Comparison of ENCODE assay signal across 15 cellular contexts in the genomic region with DNA sequence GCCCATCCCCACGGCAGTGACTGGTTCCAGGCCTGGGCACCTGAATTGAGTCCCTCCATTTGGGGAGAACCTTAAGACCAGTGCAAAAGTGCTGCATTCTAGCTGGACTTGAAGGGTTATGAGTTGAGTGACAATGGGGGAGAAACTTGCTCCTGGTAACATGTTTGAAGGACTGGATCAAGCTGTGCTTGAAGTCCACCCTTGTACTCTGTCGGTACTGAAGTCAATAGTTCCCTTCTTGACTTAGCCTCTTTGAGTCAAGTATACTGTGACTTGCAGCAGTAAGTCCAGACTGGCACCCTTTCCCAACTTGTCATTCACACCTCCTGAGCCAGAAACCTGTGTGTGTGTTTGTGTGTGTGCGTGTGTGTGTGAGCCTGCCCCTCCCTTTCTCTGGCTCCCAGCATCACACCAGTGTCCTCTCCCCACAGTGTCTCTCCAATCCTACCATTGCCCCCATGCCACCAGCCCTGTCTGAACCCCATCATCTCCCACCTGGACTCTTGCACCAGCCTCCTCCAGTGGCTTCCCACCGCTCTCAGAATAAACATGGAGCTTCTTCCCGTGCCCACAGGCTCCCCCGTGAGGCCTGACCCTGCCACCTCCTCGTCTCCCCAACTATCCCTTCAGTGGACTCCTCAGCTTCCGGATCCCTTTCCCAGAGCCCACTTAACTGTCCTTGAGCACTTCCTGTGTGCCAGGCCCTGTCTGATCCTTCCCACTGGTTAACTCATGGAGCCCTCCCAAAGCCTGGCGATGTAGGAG. TPM values are rescaled to one million over a fixed set of nuclear protein-coding genes. Genes with fewer than 3 reads are reported as not detected.
A peak's percentile ranks its signal among the peaks of the same experiment; 100 is the strongest.
DNase-seq lines count a peak whose midpoint lies in the region; ATAC-seq, FAIRE-seq and TF ChIP-seq lines count a peak whose summit lies in the region.
"Had no signal": no experiment of that assay in that cellular context is flagged by ENCODE, and none has a peak within 500 bp of the region (broad histone marks: within the 10 kb centered on the region; RNA-seq: fewer than 3 reads in every experiment).

No MANE protein-coding gene starts in this region.

- peaks cover 22% of the 10 kb centered on the region for H3K4me1 ChIP-seq in left ventricle myocardium inferior

- no peak overlapping the region for H3K4me3 Mint-ChIP-seq in nephron progenitor cell
- H3K4me3 Mint-ChIP-seq: natural killer cell had no signal

- H3K27me3 ChIP-seq in left ventricle myocardium inferior (ENCODE audit: low read depth), result peaks cover 47% of the 10 kb centered on the region
- peaks cover 3% of the 10 kb centered on the region for H3K27me3 ChIP-seq in bronchial epithelial cell (ENCODE audit: control insufficient read depth, insufficient read depth, low read length)
- H3K27me3 ChIP-seq: upper lobe of right lung had no signal

- FAIRE-seq in bronchial epithelial cell (lab: Jason Lieb, UNC) (peak; percentile 93), urothelium cell line (lab: Jason Lieb, UNC) (peak; percentile 61)
- FAIRE-seq: GM12878 had no signal

- no peak for ATAC-seq in left cardiac atrium
- no peak for ATAC-seq in GM21381 (IDR thresholded peaks at IDR 0.05; ENCODE audit: unreplicated experiment)
- ATAC-seq: GM12878, natural killer cell, upper lobe of right lung had no signal

- H3K9me3 ChIP-seq in left ventricle myocardium inferior (replicated peaks), result peaks cover 12% of the 10 kb centered on the region
- H3K9me3 ChIP-seq: upper lobe of right lung had no signal

- H3K27me3 Mint-ChIP-seq in nephron progenitor cell (ENCODE audit: low read depth, poor library complexity), result peaks cover 11% of the 10 kb centered on the region

- H3K36me3 Mint-ChIP-seq in nephron progenitor cell (ENCODE audit: low read depth), result no peaks in the 10 kb centered on the region
- H3K36me3 Mint-ChIP-seq: natural killer cell had no signal

- peak overlapping the region; percentile 64 for H3K27ac ChIP-seq in left ventricle myocardium inferior (replicated peaks)
- H3K27ac ChIP-seq: upper lobe of right lung had no signal

- TF ChIP-seq CTCF in left ventricle myocardium inferior (IDR thresholded peaks at IDR 0.05; ENCODE audit: borderline replicate concordance), result no peak
- no peak for TF ChIP-seq CTCF in bronchial epithelial cell (IDR thresholded peaks at IDR 0.05; ENCODE audit: insufficient read depth, low read length, severe bottlenecking)
- TF ChIP-seq CTCF in nephron progenitor cell (IDR thresholded peaks at IDR 0.05), result no peak

- intact Hi-C loops in left ventricle myocardium inferior (cut with micrococcal nuclease) (no loop called here), left cardiac atrium (cut with DNase I) (no loop called here)

- H3K36me3 ChIP-seq in left ventricle myocardium inferior, result no peaks in the 10 kb centered on the region
- no peaks in the 10 kb centered on the region for H3K36me3 ChIP-seq in bronchial epithelial cell (ENCODE audit: control insufficient read depth, insufficient read depth, low read length)
- H3K36me3 ChIP-seq: upper lobe of right lung had no signal

- DNase-seq in left ventricle myocardium inferior, result no peak
- DNase-seq in left cardiac atrium, result no peak
- no peak for DNase-seq in bronchial epithelial cell (ENCODE audit: low read depth)
- no peak for DNase-seq in nephron progenitor cell
- DNase-seq in urothelium cell line (ENCODE audit: low spot score), result no peak
- no peak for DNase-seq in CD1c-positive myeloid dendritic cell (ENCODE audit: extremely low spot score)
- no peak for DNase-seq in germinal center (ENCODE audit: low spot score)
- DNase-seq: activated effector memory CD4-positive, alpha-beta T cell treated with anti-CD3 and anti-CD28 coated beads, Interleukin-2, amount 50 U/mL, for 16 hours; natural killer cell; NCI-H2081 treated with DMSO at 0.1 percent for 48 hours; NCI-H526; upper lobe of right lung had no signal

- peak overlapping the region; percentile 91 for H3K27ac Mint-ChIP-seq in nephron progenitor cell
- H3K27ac Mint-ChIP-seq: natural killer cell had no signal

- H3K9me3 Mint-ChIP-seq in nephron progenitor cell, result no peaks in the 10 kb centered on the region
- H3K9me3 Mint-ChIP-seq: natural killer cell had no signal

- H3K4me1 Mint-ChIP-seq in nephron progenitor cell, result peaks cover 25% of the 10 kb centered on the region

- H3K4me3 ChIP-seq in left ventricle myocardium inferior (no peak overlapping the region), bronchial epithelial cell (ENCODE audit: low read depth, low read length) (no peak overlapping the region)
- H3K4me3 ChIP-seq: GM12878, lung, upper lobe of right lung had no signal

RNA-seq across cellular contexts. Expression of a gene that starts 10.2 kb away (rescaled TPM):
- total RNA-seq in left ventricle myocardium inferior, result 56.7 TPM
- total RNA-seq in left cardiac atrium, result 100 to 1,000 TPM; 178 to 256 TPM
- 3.8 and 4.7 TPM in 2 replicates for total RNA-seq in bronchial epithelial cell

RNA-seq across cellular contexts. Expression of a gene that starts 58.6 kb away (rescaled TPM):
- total RNA-seq in left ventricle myocardium inferior, result 34.3 TPM
- 10 to 100 TPM; 27.6 to 36.0 TPM for total RNA-seq in left cardiac atrium
- 19.7 and 26.6 TPM in 2 replicates for total RNA-seq in bronchial epithelial cell

Comparison
In these comparisons a context has a peak if more than half of its experiments do, and no peak if none do; other contexts are left out.
1. RNA of a gene that starts 10.2 kb away (total RNA-seq): 178 to 256 TPM in left cardiac atrium and 56.7 TPM in left ventricle myocardium inferior (single experiment); 3.8 to 4.7 TPM in bronchial epithelial cell; every median in the first group is over 10 times any median in the second.